9 cellular contexts compared by ENCODE assay signal in genomic region chr2:138500592-138501426, GRCh38. TPM values are rescaled to one million over a fixed set of nuclear protein-coding genes. Genes with fewer than 3 reads are reported as not detected.
DNase-seq lines count a peak whose midpoint lies in the region; ATAC-seq and TF ChIP-seq lines count a peak whose summit lies in the region.
"Had no signal": no experiment of that assay in that cellular context is flagged by ENCODE, and none has a peak within 500 bp of the region (broad histone marks: within the 10 kb centered on the region; RNA-seq: fewer than 3 reads in every experiment).

No MANE protein-coding gene starts in this region.

- in situ Hi-C loops in gastrocnemius medialis (cut with MboI; ENCODE audit: low sequenced_read_pairs in 4 of 4) (no loop called here), GM13977 (cut with MboI; ENCODE audit: low pct_unique_long_range_greater_than_20kb, low sequenced_read_pairs, unreplicated experiment) (no loop called here)

- H3K36me3 Mint-ChIP-seq in activated B cell treated with CpG ODN at 0.5 μM for 24 hours (ENCODE audit: low read depth) = peaks cover 14% of the 10 kb centered on the region

- no peaks in the 10 kb centered on the region for H3K9me3 Mint-ChIP-seq in activated B cell treated with CpG ODN at 0.5 μM for 24 hours

- WGBS in heart right ventricle, 2 donors = 42 to 46% methylated on average over 20 of the region's 20 CpGs

- ATAC-seq in HG02938 (IDR thresholded peaks at IDR 0.05; ENCODE audit: unreplicated experiment) = peak; percentile 2
- ATAC-seq in activated B cell treated with CpG ODN at 0.5 μM for 24 hours (ENCODE audit: low read depth) = no peak
- ATAC-seq in heart right ventricle = peak; percentile 1 to 50 (median 20)
- ATAC-seq in gastrocnemius medialis = peak; percentile 40 to 43

- peak overlapping the region; percentile 99 for H3K4me3 Mint-ChIP-seq in activated B cell treated with CpG ODN at 0.5 μM for 24 hours

- CTCF ChIA-PET in activated B cell treated with CpG ODN at 0.5 μM for 24 hours (lab: Charles Lee) = no interaction called here

- H3K36me3 ChIP-seq in heart right ventricle (no peaks in the 10 kb centered on the region), gastrocnemius medialis (no peaks in the 10 kb centered on the region)

- H3K9me3 ChIP-seq in heart right ventricle (no peaks in the 10 kb centered on the region), gastrocnemius medialis (no peaks in the 10 kb centered on the region)

- peak overlapping the region; percentile 67 to 98 (median 91) for H3K4me3 ChIP-seq in heart right ventricle
- H3K4me3 ChIP-seq in gastrocnemius medialis = peak overlapping the region; percentile 65 to 93 (median 79)

- intact Hi-C loops in activated B cell treated with CpG ODN at 0.5 μM for 24 hours (cut with micrococcal nuclease) (loop anchor here (5.0 kb wide), 1 partner anchor 549 kb away; no protein-coding TSS in a partner anchor), heart right ventricle (cut with DNase I) (loop anchor here in 3 of 10 donors (2.0 to 10.0 kb wide), 3 partner anchors 54 to 206 kb away; no protein-coding TSS in a partner anchor), gastrocnemius medialis (cut with DNase I; ENCODE audit: low total_unique reads) (loop anchor here (5.0 to 10.0 kb wide), 2 partner anchors 46 to 536 kb away; partner anchors contain the start of gene HNMT)

- H3K27me3 ChIP-seq in heart right ventricle = no peaks in the 10 kb centered on the region
- no peaks in the 10 kb centered on the region for H3K27me3 ChIP-seq in gastrocnemius medialis

- H3K27ac ChIP-seq in heart right ventricle (peak overlapping the region; percentile 72 to 97 (median 92)), gastrocnemius medialis (peak overlapping the region; percentile 87 to 93 (median 90))

- no peaks in the 10 kb centered on the region for H3K27me3 Mint-ChIP-seq in activated B cell treated with CpG ODN at 0.5 μM for 24 hours

- peak; percentile 56 for DNase-seq in NCI-H748 (lab: John Stamatoyannopoulos, UW; ENCODE audit: unreplicated experiment)
- no peak for DNase-seq in NCI-H748 treated with DMSO at 0.1 percent for 48 hours (lab: John Stamatoyannopoulos, UW)
- no peak for DNase-seq in activated B cell treated with CpG ODN at 0.5 μM for 24 hours
- DNase-seq in heart right ventricle = peak in 1 of 2 donors; percentile 22
- peak in 1 of 2 donors; percentile 3 for DNase-seq in gastrocnemius medialis
- no peak for DNase-seq in GM13977 (ENCODE audit: low spot score)
- DNase-seq in OCI-M2 (lab: John Stamatoyannopoulos, UW; ENCODE audit: unreplicated experiment) = no peak
- DNase-seq: DND-41 had no signal

- H3K4me1 Mint-ChIP-seq in activated B cell treated with CpG ODN at 0.5 μM for 24 hours = peaks cover 39% of the 10 kb centered on the region

- H3K27ac Mint-ChIP-seq in activated B cell treated with CpG ODN at 0.5 μM for 24 hours = peak overlapping the region; percentile 87

- POLR2A ChIA-PET in activated B cell treated with CpG ODN at 0.5 μM for 24 hours (lab: Charles Lee) = interaction anchor here (0.5 to 4.6 kb wide), 6 partner anchors 10 to 188 kb away, joined by 3 to 28 read pairs (median 4); no protein-coding TSS in a partner anchor

- no peak for TF ChIP-seq POLR2A in gastrocnemius medialis (IDR thresholded peaks at IDR 0.05)

- TF ChIP-seq CTCF in activated B cell treated with CpG ODN at 0.5 μM for 24 hours (IDR thresholded peaks at IDR 0.05) = no peak
- no peak for TF ChIP-seq CTCF in heart right ventricle (IDR thresholded peaks at IDR 0.05)
- TF ChIP-seq CTCF in gastrocnemius medialis (IDR thresholded peaks at IDR 0.05 in 4 of 5, conservative IDR thresholded peaks at IDR 0.05 in 1 of 5) = no peak
- no peak for TF ChIP-seq CTCF in GM13977 (IDR thresholded peaks at IDR 0.05; ENCODE audit: extremely low read depth, insufficient read depth, missing control alignments)

- peaks cover 0 to 54% (median 36%) of the 10 kb centered on the region in 9 donors for H3K4me1 ChIP-seq in heart right ventricle
- peaks cover 29 to 35% of the 10 kb centered on the region in 2 donors for H3K4me1 ChIP-seq in gastrocnemius medialis

RNA-seq across cellular contexts. Expression of gene SPOPL, which starts 0.8 kb away (rescaled TPM):
- 32.5 and 36.9 TPM in 2 replicates for total RNA-seq in activated B cell treated with CpG ODN at 0.5 μM for 24 hours
- 10 to 100 TPM; 10.0 to 19.9 (median 14.6) TPM for total RNA-seq in heart right ventricle
- polyA plus RNA-seq in heart right ventricle = 1 to 10 TPM; 2.2 to 2.9 TPM
- 10 to 100 TPM; 11.2 to 17.7 (median 12.5) TPM for total RNA-seq in gastrocnemius medialis
